8 cellular contexts compared by ENCODE assay signal in the genomic region with DNA sequence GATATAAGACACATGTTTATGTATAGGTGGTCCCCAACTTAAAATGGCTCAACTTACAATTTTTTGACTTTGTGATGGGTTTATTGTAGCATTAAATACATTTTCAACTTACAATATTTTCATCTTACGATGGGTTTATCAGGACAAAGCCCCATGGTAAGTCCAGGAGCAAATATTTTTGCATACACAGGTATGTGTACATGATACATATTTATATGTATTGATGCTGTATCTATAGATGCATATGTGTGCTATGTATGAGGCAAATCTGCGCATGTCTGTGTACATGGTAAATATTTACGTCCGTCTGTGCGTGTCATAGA. TPM values are rescaled to one million over a fixed set of nuclear protein-coding genes. Genes with fewer than 3 reads are reported as not detected.
DNase-seq lines count a peak whose midpoint lies in the region; ATAC-seq and TF ChIP-seq lines count a peak whose summit lies in the region.

No MANE protein-coding gene starts in this region.

- peak overlapping the region; percentile 76 for H3K27ac Mint-ChIP-seq in activated T-cell treated with anti-CD3 and anti-CD28 coated beads, Interleukin-2, amount 50 U/mL, for 72 hours

- intact Hi-C loops in right lobe of liver (cut with DNase I) (no loop called here), tibial artery (cut with DNase I; ENCODE audit: low total_unique reads) (loop anchor here (10.0 kb wide), 1 partner anchor 243 kb away; a partner anchor contains a TSS)

- WGBS in right lobe of liver (ENCODE audit: insufficient coverage, low coverage, low lambda C conversion rate, missing lambda C conversion rate) = 18% methylated on average over 5 of the region's 5 CpGs

- H3K27me3 Mint-ChIP-seq in activated T-cell treated with anti-CD3 and anti-CD28 coated beads, Interleukin-2, amount 50 U/mL, for 72 hours (ENCODE audit: low read depth) = no peaks in the 10 kb centered on the region

- peak overlapping the region; percentile 83 to 84 for H3K4me3 Mint-ChIP-seq in activated T-cell treated with anti-CD3 and anti-CD28 coated beads, Interleukin-2, amount 50 U/mL, for 72 hours

- no peaks in the 10 kb centered on the region for H3K9me3 Mint-ChIP-seq in activated T-cell treated with anti-CD3 and anti-CD28 coated beads, Interleukin-2, amount 50 U/mL, for 72 hours

- no peaks in the 10 kb centered on the region for H3K27me3 ChIP-seq in right lobe of liver
- H3K27me3 ChIP-seq in tibial artery = no peaks in the 10 kb centered on the region

- H3K9me3 ChIP-seq in right lobe of liver (no peaks in the 10 kb centered on the region), tibial artery (no peaks in the 10 kb centered on the region)

- no peak for ATAC-seq in activated T-cell treated with anti-CD3 and anti-CD28 coated beads, Interleukin-2, amount 50 U/mL, for 72 hours (replicated peaks in 1 of 2)
- ATAC-seq in right lobe of liver = no peak

- TF ChIP-seq POLR2A in right lobe of liver (IDR thresholded peaks at IDR 0.05) = no peak

- H3K36me3 Mint-ChIP-seq in activated T-cell treated with anti-CD3 and anti-CD28 coated beads, Interleukin-2, amount 50 U/mL, for 72 hours (ENCODE audit: insufficient read depth in 2 of 2) = peaks cover 6 to 12% of the 10 kb centered on the region in 2 donors

- peaks cover 0 to 24% (median 6%) of the 10 kb centered on the region in 4 donors for H3K4me1 ChIP-seq in right lobe of liver
- peaks cover 0 to 33% (median 19%) of the 10 kb centered on the region in 4 donors for H3K4me1 ChIP-seq in tibial artery

- H3K36me3 ChIP-seq in right lobe of liver (peaks cover 0 to 8% (median 0%) of the 10 kb centered on the region in 4 donors), tibial artery (peaks cover 0 to 4% (median 0%) of the 10 kb centered on the region in 3 donors)

- no peak for DNase-seq in activated T-cell treated with anti-CD3 and anti-CD28 coated beads, Interleukin-2, amount 50 U/mL, for 72 hours
- no peak for DNase-seq in activated T-cell treated with anti-CD3 and anti-CD28 coated beads for 4 hours
- DNase-seq in right lobe of liver = no peak
- no peak for DNase-seq in tibial artery
- DNase-seq in AG20443 (ENCODE audit: low spot score) = no peak
- no peak for DNase-seq in SW 1271 (lab: John Stamatoyannopoulos, UW)
- DNase-seq in pons (ENCODE audit: low spot score) = no peak

- H3K4me3 ChIP-seq in right lobe of liver (peak overlapping the region; percentile 64 to 92 (median 78)), tibial artery (peak overlapping the region; percentile 79 to 80)

- H3K4me1 Mint-ChIP-seq in activated T-cell treated with anti-CD3 and anti-CD28 coated beads, Interleukin-2, amount 50 U/mL, for 72 hours (ENCODE audit: low read depth) = peaks cover 39% of the 10 kb centered on the region

- TF ChIP-seq CTCF in right lobe of liver (IDR thresholded peaks at IDR 0.05) = no peak
- no peak for TF ChIP-seq CTCF in tibial artery (IDR thresholded peaks at IDR 0.05)

- peak overlapping the region; percentile 96 for H3K27ac ChIP-seq in angular gyrus (ENCODE audit: low read depth, low read length)
- H3K27ac ChIP-seq in right lobe of liver = peak overlapping the region; percentile 62 to 70 (median 67)
- H3K27ac ChIP-seq in tibial artery = peak overlapping the region; percentile 83 to 88

RNA-seq across cellular contexts. Expression of a gene that starts 0.7 kb away (rescaled TPM):
- total RNA-seq in activated T-cell treated with anti-CD3 and anti-CD28 coated beads, Interleukin-2, amount 50 U/mL, for 72 hours = 10 to 100 TPM; 39.6 to 42.6 TPM
- total RNA-seq in right lobe of liver = 10 to 100 TPM; 28.3 to 48.1 (median 31.9) TPM
